8 cellular contexts compared by ENCODE assay signal in the genomic region with DNA sequence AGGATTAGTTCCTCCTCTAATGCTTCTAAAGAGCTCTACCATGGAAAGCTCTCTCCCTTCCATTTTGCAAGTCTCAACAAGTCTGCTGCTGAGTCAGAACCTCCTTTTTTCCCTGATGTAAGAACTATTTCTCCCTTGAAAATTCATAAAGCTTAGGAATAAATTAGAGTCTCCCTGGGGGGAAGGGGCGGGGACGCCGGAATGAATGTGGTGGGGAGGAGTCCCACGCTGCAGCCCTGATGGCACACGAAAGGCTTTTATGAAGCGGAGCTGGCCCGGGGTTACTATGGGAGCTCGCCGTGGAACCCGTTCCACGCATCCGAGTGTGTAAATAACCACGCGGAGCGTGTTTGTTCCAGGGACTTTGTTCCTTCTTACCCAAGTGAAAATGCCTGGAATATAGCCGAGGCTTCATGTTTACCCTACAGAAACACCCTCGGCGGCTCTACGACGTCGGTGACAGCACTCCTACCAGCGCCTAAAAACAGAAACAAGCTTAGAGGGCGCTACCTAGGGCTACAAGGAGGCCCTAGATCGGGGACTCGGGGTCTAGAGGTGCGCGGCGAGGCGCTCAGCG. TPM values are rescaled to one million over a fixed set of nuclear protein-coding genes. Genes with fewer than 3 reads are reported as not detected.
DNase-seq lines count a peak whose midpoint lies in the region; ATAC-seq and TF ChIP-seq lines count a peak whose summit lies in the region.

No MANE protein-coding gene starts in this region.

- TF ChIP-seq CTCF in body of pancreas (IDR thresholded peaks at IDR 0.05) = no peak
- TF ChIP-seq CTCF in retinal pigment epithelial cell (conservative IDR thresholded peaks at IDR 0.05; ENCODE audit: low read depth, low read length) = peak; percentile 24

- peak in 1 of 3 donors; percentile 48 for TF ChIP-seq POLR2A in body of pancreas (IDR thresholded peaks at IDR 0.05)

- H3K27me3 Mint-ChIP-seq in T-helper 1 cell treated with Interleukin-12 subunit alpha and Interleukin-12 subunit beta and Interleukin-4 antibody, amounts not matched to agents 30 μg/mL and 1 μg/mL, for 36 hours (ENCODE audit: low read depth) = no peaks in the 10 kb centered on the region

- H3K4me1 ChIP-seq in body of pancreas = peaks cover 10% of the 10 kb centered on the region

- WGBS in body of pancreas, 2 donors = 0 to 1% methylated on average over 18 to 30 of the region's 30 CpGs

- intact Hi-C loops in body of pancreas (cut with DNase I) = no loop called here

- H3K4me1 Mint-ChIP-seq in T-helper 1 cell treated with Interleukin-12 subunit alpha and Interleukin-12 subunit beta and Interleukin-4 antibody, amounts not matched to agents 30 μg/mL and 1 μg/mL, for 36 hours (ENCODE audit: low read depth) = peaks cover 25% of the 10 kb centered on the region

- no peaks in the 10 kb centered on the region for H3K9me3 Mint-ChIP-seq in T-helper 1 cell treated with Interleukin-12 subunit alpha and Interleukin-12 subunit beta and Interleukin-4 antibody, amounts not matched to agents 30 μg/mL and 1 μg/mL, for 36 hours

- H3K27ac Mint-ChIP-seq in T-helper 1 cell treated with Interleukin-12 subunit alpha and Interleukin-12 subunit beta and Interleukin-4 antibody, amounts not matched to agents 30 μg/mL and 1 μg/mL, for 36 hours = peak overlapping the region; percentile 94

- DNase-seq in GF-D8 (lab: John Stamatoyannopoulos, UW) (peak; percentile 42), KBM-7 (peak; percentile 79), body of pancreas (peak; percentile 65 to 73 (median 67)), retinal pigment epithelial cell (ENCODE audit: low read depth) (peak; percentile 87), NCI-H526 treated with DMSO at 0.1 percent for 48 hours (lab: John Stamatoyannopoulos, UW) (no peak)

- H3K36me3 Mint-ChIP-seq in T-helper 1 cell treated with Interleukin-12 subunit alpha and Interleukin-12 subunit beta and Interleukin-4 antibody, amounts not matched to agents 30 μg/mL and 1 μg/mL, for 36 hours (ENCODE audit: low read depth) = peaks cover 3% of the 10 kb centered on the region

- no peaks in the 10 kb centered on the region for H3K9me3 ChIP-seq in body of pancreas

- peak overlapping the region; percentile 35 to 84 for H3K4me3 ChIP-seq in body of pancreas
- peak overlapping the region; percentile 78 for H3K4me3 ChIP-seq in iPS-11a (ENCODE audit: low read depth, low read length)
- peak overlapping the region; percentile 83 for H3K4me3 ChIP-seq in retinal pigment epithelial cell (ENCODE audit: low read length)

- in situ Hi-C loops in KBM-7 (cut with MboI; ENCODE audit: low pct_unique_long_range_greater_than_20kb, low sequenced_read_pairs) = no loop called here

- H3K27me3 ChIP-seq in body of pancreas = no peaks in the 10 kb centered on the region

- no peaks in the 10 kb centered on the region for H3K36me3 ChIP-seq in body of pancreas (replicated peaks in 1 of 2; ENCODE audit: insufficient read depth in 1 of 2, low read depth in 2 of 2)

- ATAC-seq in GM21786 (IDR thresholded peaks at IDR 0.05; ENCODE audit: unreplicated experiment) (peak; percentile 20), body of pancreas (peak; percentile 6)

- peak overlapping the region; percentile 100 for H3K27ac ChIP-seq in body of pancreas

- H3K4me3 Mint-ChIP-seq in T-helper 1 cell treated with Interleukin-12 subunit alpha and Interleukin-12 subunit beta and Interleukin-4 antibody, amounts not matched to agents 30 μg/mL and 1 μg/mL, for 36 hours = peak overlapping the region; percentile 89

RNA-seq across cellular contexts. Expression of gene CPEB2, which starts 0.9 kb away (rescaled TPM):
- 1 to 10 TPM; 6.6 to 8.0 TPM for total RNA-seq in body of pancreas
